ENCODE assay signal across 8 cellular contexts in the genomic region with DNA sequence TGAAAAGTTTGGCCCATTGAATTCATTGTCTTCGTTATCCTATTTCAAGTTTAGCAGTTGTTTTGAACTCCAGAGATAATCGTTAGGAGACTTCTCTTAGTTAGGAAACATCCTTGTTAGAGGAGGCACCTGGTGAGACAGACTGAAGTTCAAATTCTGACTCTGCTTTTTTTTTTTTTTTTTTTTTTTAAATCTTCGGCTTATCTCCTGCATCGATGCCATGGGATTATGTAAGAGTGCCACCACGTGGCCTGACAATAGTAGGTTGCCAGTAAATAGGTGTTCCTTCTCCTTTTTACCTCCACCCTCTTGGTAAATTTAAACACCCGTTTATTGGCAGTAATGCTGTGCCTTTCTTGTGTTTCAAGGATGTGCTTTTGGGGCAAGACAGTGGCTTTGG.
DNase-seq lines count a peak whose midpoint lies in the region; ATAC-seq, FAIRE-seq and TF ChIP-seq lines count a peak whose summit lies in the region.

No MANE protein-coding gene starts in this region.

- H3F3A ChIP-seq in PC-9 (ENCODE audit: insufficient read depth, low read depth) = peaks cover 7% of the 10 kb centered on the region

- H3K4me3 ChIP-seq in PC-9 (no peak overlapping the region), esophagus muscularis mucosa (no peak overlapping the region), thyroid gland (replicated peaks in 1 of 3) (no peak overlapping the region)

- TF ChIP-seq POLR2A in esophagus muscularis mucosa (IDR thresholded peaks at IDR 0.05; ENCODE audit: low read depth) = no peak
- no peak for TF ChIP-seq POLR2A in thyroid gland (IDR thresholded peaks at IDR 0.05)

- no peak for FAIRE-seq in HTR-8/SVneo (lab: Jason Lieb, UNC)

- no peak for TF ChIP-seq EP300 in esophagus muscularis mucosa (IDR thresholded peaks at IDR 0.05)

- H2AFZ ChIP-seq in PC-9 = no peak overlapping the region

- peaks cover 7% of the 10 kb centered on the region; the same call in 1 of the 2 replicates for H4K20me1 ChIP-seq in PC-9 (ENCODE audit: insufficient read depth)

- BruUV-seq in PC-9 (replicated peaks; lab: Mats Ljungman, UMichigan) = no TSS peak

- H3K27me3 ChIP-seq in PC-9 (ENCODE audit: insufficient read depth, low read depth) (no peaks in the 10 kb centered on the region), esophagus muscularis mucosa (no peaks in the 10 kb centered on the region), thyroid gland (no peaks in the 10 kb centered on the region)

- POLR2A ChIA-PET in PC-9 (lab: Charles Lee; ENCODE audit: unreplicated experiment) = no interaction called here

- H3K9me2 ChIP-seq in PC-9 (ENCODE audit: insufficient read depth) = no peaks in the 10 kb centered on the region

- TF ChIP-seq CTCF in PC-9 (conservative IDR thresholded peaks at IDR 0.05) = no peak
- TF ChIP-seq CTCF in esophagus muscularis mucosa (IDR thresholded peaks at IDR 0.05) = peak; percentile 24 to 37 (median 37)
- peak in 2 of 6 experiments; percentile 38 to 50 for TF ChIP-seq CTCF in thyroid gland (IDR thresholded peaks at IDR 0.05)

- H3K9me3 ChIP-seq in PC-9 (ENCODE audit: insufficient read depth, low read depth) (no peaks in the 10 kb centered on the region), esophagus muscularis mucosa (no peaks in the 10 kb centered on the region), thyroid gland (no peaks in the 10 kb centered on the region)

- no peak overlapping the region for H3K4me2 ChIP-seq in PC-9

- H3K4me1 ChIP-seq in PC-9 (replicated peaks; ENCODE audit: insufficient read depth) (peaks cover 5% of the 10 kb centered on the region; the same call in 1 of the 2 replicates), esophagus muscularis mucosa (peaks cover 3 to 63% (median 52%) of the 10 kb centered on the region in 4 donors), thyroid gland (peaks cover 0 to 6% of the 10 kb centered on the region in 2 donors)

- CTCF ChIA-PET in PC-9 (lab: Charles Lee) = no interaction called here

- H3K27ac ChIP-seq in PC-9 = no peak overlapping the region
- H3K27ac ChIP-seq in esophagus muscularis mucosa (replicated peaks in 1 of 4) = peak overlapping the region in 1 of 4 donors; percentile 16
- H3K27ac ChIP-seq in thyroid gland = no peak overlapping the region

- ATAC-seq in GM21619 (IDR thresholded peaks at IDR 0.05; ENCODE audit: unreplicated experiment) = peak; percentile 56
- ATAC-seq in left ventricle myocardium superior = no peak

- WGBS in esophagus muscularis mucosa = 27% methylated on average over 6 of the region's 6 CpGs
- WGBS in thyroid gland, 2 donors = 36 to 37% methylated on average over 6 of the region's 6 CpGs

- DNase-seq in Caki2 (ENCODE audit: low read depth) (peak; percentile 56), PC-9 (peak; percentile 22 to 49), esophagus muscularis mucosa (ENCODE audit: extremely low spot score) (no peak), thyroid gland (peak; percentile 29 to 49), NCI-H1930 (lab: John Stamatoyannopoulos, UW) (no peak), HTR-8/SVneo (ENCODE audit: insufficient read length, low spot score) (no peak), left ventricle myocardium superior (no peak)

- H3K36me3 ChIP-seq in PC-9 (ENCODE audit: low read depth) (peaks cover 15% of the 10 kb centered on the region), esophagus muscularis mucosa (peaks cover 0 to 7% (median 0%) of the 10 kb centered on the region in 4 donors), thyroid gland (no peaks in the 10 kb centered on the region)

- intact Hi-C loops in PC-9 (cut with micrococcal nuclease; ENCODE audit: unreplicated experiment) (loop anchor here (5.0 kb wide), 2 partner anchors 236 to 316 kb away; no protein-coding TSS in a partner anchor), esophagus muscularis mucosa (cut with DNase I) (no loop called here), thyroid gland (cut with DNase I) (no loop called here), left ventricle myocardium superior (cut with micrococcal nuclease) (no loop called here)

- in situ Hi-C loops in Caki2 (cut with HindIII; ENCODE audit: low pct_unique_long_range_greater_than_20kb, low sequenced_read_pairs) = no loop called here

- H3K79me2 ChIP-seq in PC-9 (ENCODE audit: low read depth) = peaks cover 14% of the 10 kb centered on the region

Comparison
In these comparisons a context has a peak if more than half of its experiments do, and no peak if none do; other contexts are left out.
1. DNase-seq: peak in Caki2 (single experiment), PC-9 (2 of 2) and thyroid gland (2 of 2); none in esophagus muscularis mucosa (single experiment), NCI-H1930 (0 of 2), HTR-8/SVneo (single experiment) and left ventricle myocardium superior (single experiment).